21 cellular contexts compared by ENCODE assay signal in genomic region chr1:187577625-187578024, GRCh38.
"Had no signal": no experiment of that assay in that cellular context is flagged by ENCODE, and none has a peak within 500 bp of the region (broad histone marks: within the 10 kb centered on the region; RNA-seq: fewer than 3 reads in every experiment).

No MANE protein-coding gene starts in this region.

- H3K27ac ChIP-seq: foreskin keratinocyte, hepatocyte, left ventricle myocardium inferior, lower lobe of right lung, spleen, tibial artery, upper lobe of left lung, uterus had no signal

- DNase-seq: effector memory CD4-positive, alpha-beta T cell; foreskin keratinocyte; head of caudate nucleus; kidney; left cardiac atrium; left ventricle myocardium inferior; lower lobe of right lung; natural killer cell; posterior cingulate gyrus; spleen; stimulated activated CD4-positive, alpha-beta T cell treated with anti-CD3 and anti-CD28 coated beads, Interleukin-15, amount 100 ng/mL, for 24 hours; stimulated activated CD4-positive, alpha-beta T cell treated with anti-CD3 and anti-CD28 coated beads, Interleukin-1b, Interleukin-23, amount 100 ng/mL, for 48 hours; stimulated activated CD4-positive, alpha-beta T cell treated with anti-CD3 and anti-CD28 coated beads, Interleukin-4, amount 100 ng/mL, for 24 hours; tibial artery; upper lobe of left lung; uterus had no signal

- H3K36me3 ChIP-seq: left ventricle myocardium inferior, lower lobe of right lung, spleen, tibial artery, upper lobe of left lung, uterus had no signal

- FAIRE-seq: endometrium, kidney had no signal

- H2AFZ ChIP-seq: hepatocyte had no signal

- H3K9me3 ChIP-seq: left ventricle myocardium inferior, lower lobe of right lung, spleen, tibial artery, upper lobe of left lung, uterus had no signal

- ATAC-seq: esophagus mucosa; foreskin keratinocyte; left cardiac atrium; lower lobe of right lung; natural killer cell; sciatic nerve; stimulated activated memory B cell treated with anti-CD40 and anti-IgM and Interleukin-4, amounts not matched to agents 10 μg/mL and 1 μg/mL and 100 μg/mL, for 72 hours had no signal

- H3K4me3 ChIP-seq: hepatocyte, left ventricle myocardium inferior, lower lobe of right lung, spleen, tibial artery, upper lobe of left lung, uterus had no signal

- H3K4me1 ChIP-seq: foreskin keratinocyte, left ventricle myocardium inferior, lower lobe of right lung, spleen, tibial artery, upper lobe of left lung, uterus had no signal

- H3K4me2 ChIP-seq: hepatocyte had no signal

- H3K27me3 ChIP-seq: foreskin keratinocyte, hepatocyte, spleen, tibial artery, upper lobe of left lung, uterus had no signal

- H3K79me2 ChIP-seq: hepatocyte had no signal
